Comparison of ENCODE assay signal across 1 cellular context in genomic region chrX:19515615-19516105, GRCh38.
TF ChIP-seq lines count a peak whose summit lies in the region.

No MANE protein-coding gene starts in this region.

TF ChIP-seq in GM12878, 131 proteins besides CTCF, POLR2A, EP300 and RAD21 (continued from another document):
- no peak for TF ChIP-seq E2F4 (IDR thresholded peaks at IDR 0.05; ENCODE audit: low read depth, low read length)
- no peak for TF ChIP-seq BHLHE40 (IDR thresholded peaks at IDR 0.05; ENCODE audit: borderline replicate concordance in 1 of 2, low read depth in 2 of 2, low read length in 1 of 2)
